12 cellular contexts compared by ENCODE assay signal in the genomic region with DNA sequence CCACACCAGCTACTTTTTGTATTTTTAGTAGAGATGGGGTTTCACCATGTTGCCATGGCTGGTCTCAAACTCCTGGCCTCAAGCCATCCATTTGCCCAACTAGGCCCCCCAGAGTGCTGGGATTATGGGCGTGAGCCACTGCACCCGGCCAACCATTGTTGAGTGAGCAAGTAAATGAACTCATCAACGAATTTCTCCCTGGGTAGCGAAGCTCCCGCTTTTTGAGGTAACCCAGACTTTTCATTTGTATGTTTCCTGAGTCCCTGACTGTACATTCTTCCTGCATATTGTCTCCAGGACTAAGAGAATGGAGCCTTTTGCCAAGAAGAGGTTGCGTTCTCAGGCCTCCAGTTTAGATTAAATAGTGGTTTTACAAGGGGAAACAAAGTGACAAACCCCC. TPM values are rescaled to one million over a fixed set of nuclear protein-coding genes. Genes with fewer than 3 reads are reported as not detected.
DNase-seq lines count a peak whose midpoint lies in the region; ATAC-seq and TF ChIP-seq lines count a peak whose summit lies in the region.
"Had no signal": no experiment of that assay in that cellular context is flagged by ENCODE, and none has a peak within 500 bp of the region (broad histone marks: within the 10 kb centered on the region; RNA-seq: fewer than 3 reads in every experiment).

No MANE protein-coding gene starts in this region.

- no peaks in the 10 kb centered on the region for H3K79me2 ChIP-seq in mesendoderm (ENCODE audit: control insufficient read depth, insufficient read depth, low read length)

- H3K4ac ChIP-seq in mesendoderm (ENCODE audit: low read depth, low read length), result no peak overlapping the region

- H3K4me2 ChIP-seq in mesendoderm (ENCODE audit: low read length), result no peak overlapping the region

- H3K18ac ChIP-seq in mesendoderm (ENCODE audit: low read length), result peak overlapping the region; percentile 25

- H3K56ac ChIP-seq in mesendoderm (ENCODE audit: low read length), result peak overlapping the region; percentile 40

- no peak for TF ChIP-seq CTCF in esophagus muscularis mucosa (IDR thresholded peaks at IDR 0.05)

- no peaks in the 10 kb centered on the region for H3K36me3 ChIP-seq in esophagus muscularis mucosa
- H3K36me3 ChIP-seq in mesendoderm (ENCODE audit: control insufficient read depth, insufficient read depth, low read length), result no peaks in the 10 kb centered on the region
- H3K36me3 ChIP-seq in thymus (ENCODE audit: control insufficient read depth, insufficient read depth), result no peaks in the 10 kb centered on the region
- H3K36me3 ChIP-seq: brain microvascular endothelial cell had no signal

- H2BK5ac ChIP-seq in mesendoderm (ENCODE audit: low read length), result no peak overlapping the region

- H2BK120ac ChIP-seq in mesendoderm (ENCODE audit: low read depth, low read length), result no peak overlapping the region

- no peak for ATAC-seq in GM21528 (IDR thresholded peaks at IDR 0.05; ENCODE audit: low FRiP score, unreplicated experiment)

- H4K5ac ChIP-seq in mesendoderm (ENCODE audit: low read length), result no peak overlapping the region

- H3K23ac ChIP-seq in mesendoderm (ENCODE audit: low read length), result no peak overlapping the region

- no peak overlapping the region for H2AK5ac ChIP-seq in mesendoderm (ENCODE audit: low read length)

- no peak overlapping the region for H2BK15ac ChIP-seq in mesendoderm (replicated peaks; ENCODE audit: low read depth)

- intact Hi-C loops in esophagus muscularis mucosa (cut with DNase I), result no loop called here

- H3K27ac ChIP-seq in esophagus muscularis mucosa (replicated peaks in 1 of 4) (peak overlapping the region; percentile 71 to 85 (median 82)), mesendoderm (ENCODE audit: low read depth, low read length) (no peak overlapping the region), thymus (ENCODE audit: low read depth) (peak overlapping the region; percentile 56)
- H3K27ac ChIP-seq: brain microvascular endothelial cell had no signal

- TF ChIP-seq EP300 in esophagus muscularis mucosa (IDR thresholded peaks at IDR 0.05), result no peak

- no peak overlapping the region for H4K8ac ChIP-seq in mesendoderm (ENCODE audit: low read depth, low read length)

- H3K27me3 ChIP-seq in esophagus muscularis mucosa, result no peaks in the 10 kb centered on the region
- no peaks in the 10 kb centered on the region for H3K27me3 ChIP-seq in mesendoderm (ENCODE audit: insufficient read depth, low read length, poor library complexity)
- no peaks in the 10 kb centered on the region for H3K27me3 ChIP-seq in thymus (ENCODE audit: control insufficient read depth, insufficient read depth)
- H3K27me3 ChIP-seq: brain microvascular endothelial cell had no signal

- H3K4me1 ChIP-seq in esophagus muscularis mucosa, result peaks cover 21 to 44% (median 43%) of the 10 kb centered on the region in 4 donors
- H3K4me1 ChIP-seq in mesendoderm (ENCODE audit: control insufficient read depth, low read depth, low read length), result no peaks in the 10 kb centered on the region
- H3K4me1 ChIP-seq in thymus (ENCODE audit: control insufficient read depth, insufficient read depth, low read length), result no peaks in the 10 kb centered on the region

- TF ChIP-seq POLR2A in esophagus muscularis mucosa (IDR thresholded peaks at IDR 0.05; ENCODE audit: low read depth), result no peak

- DNase-seq in NCI-H69 (lab: John Stamatoyannopoulos, UW) (peak; percentile 4), esophagus muscularis mucosa (ENCODE audit: extremely low spot score) (no peak), mesendoderm (no peak), D341Med (ENCODE audit: low spot score) (no peak), SHP77 treated with DMSO at 0.1 percent for 48 hours (lab: John Stamatoyannopoulos, UW) (no peak), NOMO-1 (lab: John Stamatoyannopoulos, UW; ENCODE audit: unreplicated experiment in 2 of 2) (no peak)
- DNase-seq: activated CD8-positive, alpha-beta memory T cell treated with anti-CD3 and anti-CD28 coated beads, Interleukin-2, amount 50 U/mL, for 48 hours; brain microvascular endothelial cell; Calu3; erythroblast had no signal

- H3K9ac ChIP-seq in mesendoderm (ENCODE audit: low read length), result no peak overlapping the region

- H3K79me1 ChIP-seq in mesendoderm (ENCODE audit: low read length), result no peaks in the 10 kb centered on the region

- WGBS in esophagus muscularis mucosa, result 46% methylated on average over 6 of the region's 6 CpGs
- no CpG with 5 or more reads among the region's 6 CpGs for WGBS in mesendoderm (ENCODE audit: extremely low coverage, insufficient coverage, low lambda C conversion rate)
- 94% methylated on average over 6 of the region's 6 CpGs for WGBS in thymus

- no peaks in the 10 kb centered on the region for H3K9me3 ChIP-seq in esophagus muscularis mucosa
- H3K9me3 ChIP-seq in thymus (ENCODE audit: control insufficient read depth), result no peaks in the 10 kb centered on the region

- H3K4me3 ChIP-seq in esophagus muscularis mucosa (peak overlapping the region; percentile 13 to 39 (median 25)), mesendoderm (ENCODE audit: low read length) (no peak overlapping the region), thymus (ENCODE audit: low read length) (no peak overlapping the region)

RNA-seq across cellular contexts. Expression of a gene that starts 36.4 kb away (rescaled TPM):
- total RNA-seq in esophagus muscularis mucosa, result 10 to 100 TPM in 3 of 4 donors, 1 to 10 TPM in 1; 6.1 to 25.7 (median 15.3) TPM
- 0.06 TPM for polyA plus RNA-seq in mesendoderm (2013, experiment 1 of 2)
- 0.11 TPM for polyA plus RNA-seq in mesendoderm (2013, experiment 2 of 2)
- polyA plus RNA-seq in thymus, result 23.4 TPM

Comparison
In these comparisons a context has a peak if more than half of its experiments do, and no peak if none do; other contexts are left out.
1. H3K4me3 ChIP-seq: peak in esophagus muscularis mucosa (4 of 4); none in mesendoderm (single experiment) and thymus (single experiment).